Comparison of ENCODE assay signal across 9 cellular contexts in the genomic region with DNA sequence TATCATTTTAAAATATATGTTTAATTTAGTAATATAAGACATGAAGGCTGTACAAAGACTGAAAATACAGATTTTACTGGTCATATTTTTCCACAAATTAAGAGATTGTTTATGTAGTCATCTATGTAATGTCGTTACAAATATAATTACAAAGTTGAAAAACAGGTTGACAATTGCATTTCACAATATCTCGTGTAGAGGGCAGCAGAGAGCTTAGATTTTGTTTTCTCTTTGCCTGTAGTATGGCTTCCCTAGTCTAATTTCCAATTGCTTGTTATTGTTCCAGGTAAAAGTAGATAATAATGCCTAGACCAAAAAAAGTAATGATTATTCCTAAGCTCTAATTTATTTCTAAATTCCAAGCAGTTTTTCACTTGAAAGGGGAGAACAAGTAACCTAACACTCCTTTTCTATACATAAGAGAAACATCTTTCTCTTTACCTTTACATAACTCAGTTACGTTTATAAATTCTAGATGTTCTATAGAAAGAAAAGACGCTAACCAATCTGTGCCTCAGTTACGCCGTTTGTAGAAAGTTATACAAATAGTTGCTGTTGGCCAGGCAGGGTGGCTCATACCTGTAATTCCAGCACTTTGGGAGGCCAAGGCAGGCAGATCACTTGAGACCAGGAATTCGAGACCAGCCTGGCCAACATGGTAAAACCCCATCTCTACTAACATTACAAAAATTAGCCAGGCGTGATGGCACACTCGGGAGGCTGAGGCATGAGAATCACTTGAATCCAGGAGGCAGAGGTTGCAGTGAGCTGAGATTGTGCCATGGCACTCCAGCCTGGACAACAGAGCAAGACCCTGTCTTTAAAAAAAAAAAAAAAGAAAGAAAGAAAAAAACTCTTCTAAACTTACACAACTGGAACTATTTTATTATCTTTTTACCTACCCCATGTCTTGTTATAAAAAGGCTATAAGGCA. TPM values are rescaled to one million over a fixed set of nuclear protein-coding genes. Genes with fewer than 3 reads are reported as not detected.
DNase-seq lines count a peak whose midpoint lies in the region; ATAC-seq and TF ChIP-seq lines count a peak whose summit lies in the region.
"Had no signal": no experiment of that assay in that cellular context is flagged by ENCODE, and none has a peak within 500 bp of the region (broad histone marks: within the 10 kb centered on the region; RNA-seq: fewer than 3 reads in every experiment).

No MANE protein-coding gene starts in this region.

- no peaks in the 10 kb centered on the region for H3K27me3 ChIP-seq in PC-9 (ENCODE audit: insufficient read depth, low read depth)

- POLR2A ChIA-PET in PC-9 (lab: Charles Lee; ENCODE audit: unreplicated experiment): interaction anchor here (0.6 kb wide), 1 partner anchor 151 kb away, joined by 3 read pairs; no protein-coding TSS in a partner anchor

- no peaks in the 10 kb centered on the region for H3K9me3 ChIP-seq in PC-9 (ENCODE audit: insufficient read depth, low read depth)

- DNase-seq in DMS 273 (lab: John Stamatoyannopoulos, UW; ENCODE audit: unreplicated experiment): peak; percentile 61
- peak; percentile 37 for DNase-seq in HCEC 1CT
- peak; percentile 39 to 44 for DNase-seq in PC-9
- peak; percentile 71 for DNase-seq in choroid plexus epithelial cell (ENCODE audit: low read depth)
- peak; percentile 47 for DNase-seq in midbrain (lab: John Stamatoyannopoulos, UW)
- DNase-seq in iPS-NIHi7 (ENCODE audit: extremely low spot score): no peak

- ATAC-seq in GM19455 (IDR thresholded peaks at IDR 0.05; ENCODE audit: unreplicated experiment): no peak
- no peak for ATAC-seq in HG02759 (IDR thresholded peaks at IDR 0.05; ENCODE audit: unreplicated experiment)

- TF ChIP-seq CTCF in PC-9 (conservative IDR thresholded peaks at IDR 0.05) (peak; percentile 73), choroid plexus epithelial cell (conservative IDR thresholded peaks at IDR 0.05; ENCODE audit: low read depth, low read length) (peak; percentile 68)

- H3F3A ChIP-seq in PC-9 (ENCODE audit: insufficient read depth, low read depth): peaks cover 39% of the 10 kb centered on the region

- peaks cover 49% of the 10 kb centered on the region for H3K79me2 ChIP-seq in PC-9 (ENCODE audit: low read depth)

- CTCF ChIA-PET in PC-9 (lab: Charles Lee): interaction anchor here (0.6 to 1.1 kb wide), 2 partner anchors 62 to 180 kb away, joined by 3 to 8 read pairs; no protein-coding TSS in a partner anchor

- BruUV-seq in PC-9 (replicated peaks; lab: Mats Ljungman, UMichigan): no TSS peak

- no peak overlapping the region for H2AFZ ChIP-seq in PC-9

- peaks cover 5% of the 10 kb centered on the region; the same call in 1 of the 2 replicates for H4K20me1 ChIP-seq in PC-9 (ENCODE audit: insufficient read depth)

- H3K27ac ChIP-seq in PC-9: 0 out of 2 replicates have a peak overlapping the region, but pooled peaks have one; percentile 2

- no peak overlapping the region for H3K4me2 ChIP-seq in PC-9

- peaks cover 6% of the 10 kb centered on the region; the same call in 1 of the 2 replicates for H3K36me3 ChIP-seq in PC-9 (ENCODE audit: low read depth)

- H3K4me3 ChIP-seq in PC-9 (no peak overlapping the region), choroid plexus epithelial cell (ENCODE audit: low read depth, low read length) (no peak overlapping the region)

- H3K4me1 ChIP-seq in PC-9 (replicated peaks; ENCODE audit: insufficient read depth): peaks cover 24% of the 10 kb centered on the region

- no peaks in the 10 kb centered on the region for H3K9me2 ChIP-seq in PC-9 (ENCODE audit: insufficient read depth)

- intact Hi-C loops in PC-9 (cut with micrococcal nuclease; ENCODE audit: unreplicated experiment): loop anchor here (1.0 kb wide), 1 partner anchor 181 kb away; no protein-coding TSS in a partner anchor

RNA-seq across cellular contexts. Expression of a gene that starts 30.0 kb away (rescaled TPM):
- total RNA-seq in PC-9 (2021): 150 and 161 TPM in 2 replicates

RNA-seq across cellular contexts. Expression of a gene that starts 37.7 kb away (rescaled TPM):
- total RNA-seq in PC-9 (2021): 0.35 and 0.52 TPM in 2 replicates
- total RNA-seq: skeletal muscle tissue had no signal

RNA-seq across cellular contexts. Expression of a gene that starts 57.0 kb away (rescaled TPM):
- total RNA-seq in PC-9 (2021): 3.0 and 6.3 TPM in 2 replicates
- total RNA-seq: skeletal muscle tissue had no signal
